In the genomic region with DNA sequence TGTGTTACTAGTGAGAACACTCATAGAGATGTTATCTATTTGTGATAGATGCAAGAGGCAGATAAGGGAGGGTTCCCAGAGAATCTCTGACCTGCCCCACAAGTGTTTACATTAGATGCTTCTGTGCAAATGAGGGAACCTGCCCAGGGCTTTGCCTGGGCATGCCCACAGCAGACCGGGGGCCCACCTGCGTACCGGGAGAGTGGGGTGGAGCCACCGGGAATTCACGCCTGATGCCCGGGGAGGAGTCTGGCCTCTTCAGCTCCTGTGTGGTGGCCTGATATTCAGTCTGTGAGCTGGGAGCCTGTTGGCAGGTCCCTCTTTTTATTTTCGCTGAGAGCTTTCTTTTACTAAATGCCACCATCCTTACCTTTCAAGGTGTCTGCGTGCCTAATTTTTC, we compare ENCODE assay signal across 1 cellular context.
TF ChIP-seq lines count a peak whose summit lies in the region.

No MANE protein-coding gene starts in this region.

TF ChIP-seq in HepG2, 621 proteins besides CTCF, POLR2A, EP300 and RAD21 (continued from another document and continues in another):
- TF ChIP-seq ZNF407 (CRISPR knock-in tag; IDR thresholded peaks at IDR 0.05; ENCODE audit: not compliant biosample characterization) (no peak), KLF15 (CRISPR knock-in tag; IDR thresholded peaks at IDR 0.05; ENCODE audit: borderline replicate concordance) (no peak), HHEX (CRISPR knock-in tag; IDR thresholded peaks at IDR 0.05) (no peak), NFIC (IDR thresholded peaks at IDR 0.05; ENCODE audit: low read length) (no peak), DNMT3B (CRISPR knock-in tag; conservative IDR thresholded peaks at IDR 0.05) (0 out of 2 replicates have a peak, but pooled peaks have one; percentile 21), ZNF530 (CRISPR knock-in tag; IDR thresholded peaks at IDR 0.05; ENCODE audit: low read depth) (no peak), SKI (IDR thresholded peaks at IDR 0.05; ENCODE audit: partially characterized antibody) (no peak), RERE (CRISPR knock-in tag; IDR thresholded peaks at IDR 0.05; ENCODE audit: low read depth) (no peak), ZNF124 (CRISPR knock-in tag; IDR thresholded peaks at IDR 0.05) (no peak), MZF1 (CRISPR knock-in tag; IDR thresholded peaks at IDR 0.05; ENCODE audit: borderline replicate concordance) (no peak), DNMT1 (CRISPR knock-in tag; IDR thresholded peaks at IDR 0.05) (no peak), ATF3 (CRISPR knock-in tag; IDR thresholded peaks at IDR 0.05) (no peak), SNRNP70 (IDR thresholded peaks at IDR 0.05; ENCODE audit: low read depth, low read length) (no peak), SMARCE1 (IDR thresholded peaks at IDR 0.05; ENCODE audit: borderline replicate concordance) (no peak), ELK4 (CRISPR knock-in tag; IDR thresholded peaks at IDR 0.05; ENCODE audit: borderline replicate concordance) (no peak), HNF1B (CRISPR knock-in tag; IDR thresholded peaks at IDR 0.05) (0 out of 2 replicates have a peak, but pooled peaks have one; percentile 28), SRSF9 (IDR thresholded peaks at IDR 0.05; ENCODE audit: borderline replicate concordance, insufficient read depth, low read depth, low read length, poor library complexity, severe bottlenecking) (no peak), TARDBP (CRISPR knock-in tag; IDR thresholded peaks at IDR 0.05) (peak; percentile 54; the same call in 1 of the 2 replicates), ZBTB46 (CRISPR knock-in tag; IDR thresholded peaks at IDR 0.05; ENCODE audit: borderline replicate concordance) (no peak), DR1 (CRISPR knock-in tag; IDR thresholded peaks at IDR 0.05) (peak; percentile 50; the same call in 1 of the 2 replicates), AHR (CRISPR knock-in tag; IDR thresholded peaks at IDR 0.05) (0 out of 2 replicates have a peak, but pooled peaks have one; percentile 47), SRSF4 (IDR thresholded peaks at IDR 0.05; ENCODE audit: low read depth, low read length, poor library complexity, severe bottlenecking) (no peak)
- TF ChIP-seq, protein P1, sequence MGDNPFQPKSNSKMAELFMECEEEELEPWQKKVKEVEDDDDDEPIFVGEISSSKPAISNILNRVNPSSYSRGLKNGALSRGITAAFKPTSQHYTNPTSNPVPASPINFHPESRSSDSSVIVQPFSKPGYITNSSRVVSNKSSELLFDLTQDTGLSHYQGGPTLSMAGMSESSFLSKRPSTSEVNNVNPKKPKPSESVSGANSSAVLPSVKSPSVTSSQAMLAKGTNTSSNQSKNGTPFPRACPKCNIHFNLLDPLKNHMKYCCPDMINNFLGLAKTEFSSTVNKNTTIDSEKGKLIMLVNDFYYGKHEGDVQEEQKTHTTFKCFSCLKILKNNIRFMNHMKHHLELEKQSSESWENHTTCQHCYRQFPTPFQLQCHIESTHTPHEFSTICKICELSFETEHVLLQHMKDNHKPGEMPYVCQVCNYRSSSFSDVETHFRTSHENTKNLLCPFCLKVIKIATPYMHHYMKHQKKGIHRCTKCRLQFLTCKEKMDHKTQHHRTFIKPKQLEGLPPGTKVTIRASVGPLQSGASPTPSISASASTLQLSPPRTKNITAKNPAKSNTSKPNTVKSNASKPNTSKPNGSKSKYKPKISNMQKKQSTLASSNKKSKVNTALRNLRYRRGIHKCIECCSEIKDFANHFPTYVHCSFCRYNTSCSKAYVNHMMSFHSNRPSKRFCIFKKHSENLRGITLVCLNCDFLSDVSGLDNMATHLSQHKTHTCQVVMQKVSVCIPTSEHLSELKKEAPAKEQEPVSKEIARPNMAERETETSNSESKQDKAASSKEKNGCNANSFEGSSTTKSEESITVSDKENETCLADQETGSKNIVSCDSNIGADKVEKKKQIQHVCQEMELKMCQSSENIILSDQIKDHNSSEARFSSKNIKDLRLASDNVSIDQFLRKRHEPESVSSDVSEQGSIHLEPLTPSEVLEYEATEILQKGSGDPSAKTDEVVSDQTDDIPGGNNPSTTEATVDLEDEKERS (CRISPR knock-in tag; IDR thresholded peaks at IDR 0.05): peak; percentile 67; the same call in 1 of the 2 replicates
- TF ChIP-seq, protein P2, sequence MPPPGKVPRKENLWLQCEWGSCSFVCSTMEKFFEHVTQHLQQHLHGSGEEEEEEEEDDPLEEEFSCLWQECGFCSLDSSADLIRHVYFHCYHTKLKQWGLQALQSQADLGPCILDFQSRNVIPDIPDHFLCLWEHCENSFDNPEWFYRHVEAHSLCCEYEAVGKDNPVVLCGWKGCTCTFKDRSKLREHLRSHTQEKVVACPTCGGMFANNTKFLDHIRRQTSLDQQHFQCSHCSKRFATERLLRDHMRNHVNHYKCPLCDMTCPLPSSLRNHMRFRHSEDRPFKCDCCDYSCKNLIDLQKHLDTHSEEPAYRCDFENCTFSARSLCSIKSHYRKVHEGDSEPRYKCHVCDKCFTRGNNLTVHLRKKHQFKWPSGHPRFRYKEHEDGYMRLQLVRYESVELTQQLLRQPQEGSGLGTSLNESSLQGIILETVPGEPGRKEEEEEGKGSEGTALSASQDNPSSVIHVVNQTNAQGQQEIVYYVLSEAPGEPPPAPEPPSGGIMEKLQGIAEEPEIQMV (CRISPR knock-in tag; IDR thresholded peaks at IDR 0.05; ENCODE audit: low read depth): no peak
- TF ChIP-seq, protein P3, sequence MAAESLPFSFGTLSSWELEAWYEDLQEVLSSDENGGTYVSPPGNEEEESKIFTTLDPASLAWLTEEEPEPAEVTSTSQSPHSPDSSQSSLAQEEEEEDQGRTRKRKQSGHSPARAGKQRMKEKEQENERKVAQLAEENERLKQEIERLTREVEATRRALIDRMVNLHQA (CRISPR knock-in tag; IDR thresholded peaks at IDR 0.05): no peak
